Comparison of ENCODE assay signal across 8 cellular contexts in the genomic region with DNA sequence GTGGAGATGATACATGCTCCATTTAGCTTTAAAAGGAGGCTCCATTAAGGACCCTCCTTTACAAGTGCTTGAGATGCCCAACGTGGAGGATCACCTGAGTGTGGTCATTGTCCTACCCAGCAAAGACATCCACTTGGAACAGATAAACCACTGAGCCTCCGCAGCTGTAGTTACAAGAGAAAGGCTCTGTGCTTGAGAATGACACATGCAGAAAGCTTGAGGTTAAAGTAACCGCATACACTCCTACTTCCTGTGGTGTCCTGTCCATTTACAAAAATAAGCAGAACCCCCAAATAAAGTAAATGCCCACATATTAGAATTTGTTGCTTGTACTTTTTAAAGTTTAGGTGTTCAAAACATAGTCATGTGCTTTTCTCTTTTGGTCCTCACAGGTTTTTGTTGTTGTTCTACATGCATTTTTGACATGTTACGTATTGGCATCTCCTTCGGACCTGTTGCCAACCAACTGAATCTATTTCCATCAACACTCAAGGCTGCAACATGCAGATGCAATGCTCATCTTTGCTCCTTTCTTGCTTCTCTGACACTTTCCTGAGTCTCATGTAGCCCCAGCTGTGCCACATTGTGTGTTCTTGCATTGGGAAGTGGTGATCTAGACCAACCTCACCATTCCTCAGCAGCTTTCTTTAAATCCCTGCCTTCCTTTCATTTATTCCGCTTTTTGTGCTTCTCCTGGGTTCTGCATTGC. TPM values are rescaled to one million over a fixed set of nuclear protein-coding genes. Genes with fewer than 3 reads are reported as not detected.
DNase-seq lines count a peak whose midpoint lies in the region; ATAC-seq, FAIRE-seq and TF ChIP-seq lines count a peak whose summit lies in the region.
"Had no signal": no experiment of that assay in that cellular context is flagged by ENCODE, and none has a peak within 500 bp of the region (broad histone marks: within the 10 kb centered on the region; RNA-seq: fewer than 3 reads in every experiment).

No MANE protein-coding gene starts in this region.

- ATAC-seq in GM19372 (IDR thresholded peaks at IDR 0.05; ENCODE audit: low read depth, unreplicated experiment) (peak; percentile 98), HG03095 (IDR thresholded peaks at IDR 0.05; ENCODE audit: unreplicated experiment) (peak; percentile 93), right lobe of liver (no peak)
- ATAC-seq in stimulated activated effector memory CD8-positive, alpha-beta T cell treated with anti-CD3 and anti-CD28 coated beads, Interleukin-12 subunit alpha, Interleukin-12 subunit beta, amount 100 ng/mL, for 72 hours: peak; percentile 69

- no peaks in the 10 kb centered on the region for H3K9me3 ChIP-seq in right lobe of liver
- no peaks in the 10 kb centered on the region for H3K9me3 ChIP-seq in kidney (ENCODE audit: control insufficient read depth in 1 of 2, low read length in 2 of 2)
- H3K9me3 ChIP-seq: upper lobe of left lung had no signal

- H3K36me3 ChIP-seq in right lobe of liver: no peaks in the 10 kb centered on the region
- H3K36me3 ChIP-seq in kidney (ENCODE audit: control insufficient read depth in 1 of 2, insufficient read depth in 2 of 2, low read length in 2 of 2): no peaks in the 10 kb centered on the region
- H3K36me3 ChIP-seq: upper lobe of left lung had no signal

- no peaks in the 10 kb centered on the region for H3K4me1 Mint-ChIP-seq in stimulated activated effector memory CD8-positive, alpha-beta T cell treated with anti-CD3 and anti-CD28 coated beads, Interleukin-12 subunit alpha, Interleukin-12 subunit beta, amount 100 ng/mL, for 72 hours

- DNase-seq in SK-MEL-5 (ENCODE audit: low read depth, low spot score) (peak; percentile 7), right lobe of liver (no peak), NCI-H774 (lab: John Stamatoyannopoulos, UW) (no peak), kidney (no peak)
- no peak for DNase-seq in stimulated activated effector memory CD8-positive, alpha-beta T cell treated with anti-CD3 and anti-CD28 coated beads, Interleukin-12 subunit alpha, Interleukin-12 subunit beta, amount 100 ng/mL, for 72 hours (ENCODE audit: low spot score in 2 of 2)
- DNase-seq: upper lobe of left lung had no signal

- H3K27me3 ChIP-seq in right lobe of liver: no peaks in the 10 kb centered on the region
- H3K27me3 ChIP-seq: upper lobe of left lung had no signal

- no peak for FAIRE-seq in kidney (lab: Jason Lieb, UNC)

- no peak overlapping the region for H3K27ac Mint-ChIP-seq in stimulated activated effector memory CD8-positive, alpha-beta T cell treated with anti-CD3 and anti-CD28 coated beads, Interleukin-12 subunit alpha, Interleukin-12 subunit beta, amount 100 ng/mL, for 72 hours

- no peaks in the 10 kb centered on the region for H3K4me1 ChIP-seq in right lobe of liver
- H3K4me1 ChIP-seq in kidney (ENCODE audit: control insufficient read depth in 1 of 2, insufficient read depth in 1 of 2, low read depth in 1 of 2, low read length in 2 of 2): no peaks in the 10 kb centered on the region
- H3K4me1 ChIP-seq: upper lobe of left lung had no signal

- H3K4me3 Mint-ChIP-seq in stimulated activated effector memory CD8-positive, alpha-beta T cell treated with anti-CD3 and anti-CD28 coated beads, Interleukin-12 subunit alpha, Interleukin-12 subunit beta, amount 100 ng/mL, for 72 hours: no peak overlapping the region

- TF ChIP-seq CTCF in right lobe of liver (IDR thresholded peaks at IDR 0.05) (no peak), kidney (IDR thresholded peaks at IDR 0.05; ENCODE audit: borderline replicate concordance, extremely low read depth, insufficient read depth) (no peak)

- no peaks in the 10 kb centered on the region for H3K9me3 Mint-ChIP-seq in stimulated activated effector memory CD8-positive, alpha-beta T cell treated with anti-CD3 and anti-CD28 coated beads, Interleukin-12 subunit alpha, Interleukin-12 subunit beta, amount 100 ng/mL, for 72 hours

- no peak overlapping the region for H3K27ac ChIP-seq in right lobe of liver
- no peak overlapping the region for H3K27ac ChIP-seq in kidney (ENCODE audit: low read depth in 2 of 2, low read length in 2 of 2)
- H3K27ac ChIP-seq: upper lobe of left lung had no signal

- H3K36me3 Mint-ChIP-seq in stimulated activated effector memory CD8-positive, alpha-beta T cell treated with anti-CD3 and anti-CD28 coated beads, Interleukin-12 subunit alpha, Interleukin-12 subunit beta, amount 100 ng/mL, for 72 hours: no peaks in the 10 kb centered on the region

- H3K4me3 ChIP-seq in right lobe of liver (no peak overlapping the region), kidney (ENCODE audit: low read length in 2 of 2) (no peak overlapping the region)
- H3K4me3 ChIP-seq: upper lobe of left lung had no signal

- WGBS in right lobe of liver (ENCODE audit: insufficient coverage, low coverage, low lambda C conversion rate, missing lambda C conversion rate): 45% methylated on average over 5 of the region's 6 CpGs

- H3K9ac ChIP-seq in kidney (ENCODE audit: low read length in 2 of 2): no peak overlapping the region

- in situ Hi-C loops in SK-MEL-5 (cut with HindIII; ENCODE audit: low pct_unique_long_range_greater_than_20kb, low sequenced_read_pairs): no loop called here

- TF ChIP-seq POLR2A in right lobe of liver (IDR thresholded peaks at IDR 0.05): no peak

- intact Hi-C loops in right lobe of liver (cut with DNase I): loop anchor here in 1 of 2 donors (10.0 kb wide), 1 partner anchor 316 kb away; no protein-coding TSS in a partner anchor
- intact Hi-C loops in kidney (cut with DNase I): no loop called here

RNA-seq across cellular contexts. Expression of a gene that starts 56.0 kb away (rescaled TPM):
- total RNA-seq in SK-MEL-5 (2014; rRNA removed; shearing (Covaris generic)): 0.21 and 0.59 TPM in 2 replicates
- polyA plus RNA-seq in SK-MEL-5 (2015; cell fraction: cytosol; rRNA removed): 0.29 and 0.96 TPM in 2 replicates
- polyA plus RNA-seq in SK-MEL-5 (2015; cell fraction: nucleus; rRNA removed): not detected in 2 replicates
- not detected for total RNA-seq in right lobe of liver
- total RNA-seq in kidney: 0.47 TPM
- 0.45 TPM for polyA plus RNA-seq in kidney (ENCODE audit: insufficient read depth, low read depth, low replicate concordance)

RNA-seq across cellular contexts. Expression of a gene that starts 56.3 kb away (rescaled TPM):
- 0.35 TPM in 1 of 2 replicates, not detected in the other for total RNA-seq in SK-MEL-5 (2014; rRNA removed; shearing (Covaris generic))
- polyA plus RNA-seq in SK-MEL-5 (2015; cell fraction: cytosol; rRNA removed): 0.13 TPM in 1 of 2 replicates, not detected in the other
- polyA plus RNA-seq in SK-MEL-5 (2015; cell fraction: nucleus; rRNA removed): 0.64 and 0.91 TPM in 2 replicates
- total RNA-seq in right lobe of liver (not detected), kidney (not detected)
- polyA plus RNA-seq in kidney (ENCODE audit: insufficient read depth, low read depth, low replicate concordance): not detected

Comparison
In these comparisons a context has a peak if more than half of its experiments do, and no peak if none do; other contexts are left out.
1. ATAC-seq: peak in GM19372 (single experiment), HG03095 (single experiment) and stimulated activated effector memory CD8-positive, alpha-beta T cell treated with anti-CD3 and anti-CD28 coated beads, Interleukin-12 subunit alpha, Interleukin-12 subunit beta, amount 100 ng/mL, for 72 hours (single experiment); none in right lobe of liver (0 of 4).